ENCODE assay signal across 9 cellular contexts in the genomic region with DNA sequence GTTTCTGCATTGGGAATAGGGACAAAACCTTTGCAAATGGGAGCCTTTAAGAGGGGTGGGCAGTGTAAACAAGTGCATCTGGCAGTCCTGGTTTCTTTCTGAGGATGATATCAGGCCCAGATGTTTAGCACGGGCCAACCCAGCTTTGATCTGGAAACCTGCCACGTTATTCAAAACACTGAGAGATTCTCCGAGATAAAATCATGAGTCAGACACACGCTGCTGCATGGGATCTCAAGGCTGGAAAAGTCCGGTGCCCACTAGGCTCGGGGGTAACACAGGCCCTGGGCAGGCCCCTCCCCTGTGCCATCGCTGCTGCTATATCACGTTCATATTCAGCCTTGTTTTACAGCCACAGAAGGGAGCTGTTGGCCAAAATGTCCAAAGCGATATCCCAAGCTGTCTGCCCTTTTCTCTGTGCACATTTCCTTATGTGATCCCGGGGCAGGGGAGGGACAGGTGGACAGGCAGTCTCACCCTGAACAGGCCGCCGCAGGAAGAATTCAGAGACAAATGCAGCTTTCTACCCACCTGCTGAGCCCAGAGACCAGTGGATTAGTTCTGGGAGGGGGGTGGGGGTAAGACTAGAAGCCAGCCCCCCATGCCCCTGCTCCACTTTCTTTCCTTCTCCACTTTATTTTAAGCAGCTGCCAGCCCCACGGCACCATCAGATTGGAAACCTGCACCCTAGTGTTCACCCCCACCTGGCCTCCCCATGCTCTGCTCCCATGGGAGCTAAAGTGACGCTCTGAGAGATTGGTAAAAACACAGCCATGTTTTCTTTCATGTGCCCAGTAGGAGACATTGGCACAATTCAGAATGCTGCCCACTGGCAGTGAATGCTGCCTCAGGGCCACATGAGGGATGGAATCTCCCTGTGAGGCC.
A peak's percentile ranks its signal among the peaks of the same experiment; 100 is the strongest.
DNase-seq lines count a peak whose midpoint lies in the region; ATAC-seq and TF ChIP-seq lines count a peak whose summit lies in the region.
"Had no signal": no experiment of that assay in that cellular context is flagged by ENCODE, and none has a peak within 500 bp of the region (broad histone marks: within the 10 kb centered on the region; RNA-seq: fewer than 3 reads in every experiment).

No MANE protein-coding gene starts in this region.

- peaks cover 5% of the 10 kb centered on the region for H3K27me3 Mint-ChIP-seq in neural crest cell (ENCODE audit: low read depth)

- in situ Hi-C loops in KBM-7 (cut with MboI; ENCODE audit: low pct_unique_long_range_greater_than_20kb, low sequenced_read_pairs), result no loop called here

- no peaks in the 10 kb centered on the region for H3K9me3 ChIP-seq in NT2/D1 (ENCODE audit: insufficient read depth, low read length)

- no peaks in the 10 kb centered on the region for H3K27me3 ChIP-seq in NT2/D1 (ENCODE audit: insufficient read depth, insufficient read length)

- TF ChIP-seq POLR2A in erythroblast (IDR thresholded peaks at IDR 0.05; ENCODE audit: low read length), result no peak

- no peaks in the 10 kb centered on the region for H3K4me1 Mint-ChIP-seq in neural crest cell

- no peaks in the 10 kb centered on the region for H3K9me3 Mint-ChIP-seq in neural crest cell

- DNase-seq in COR-L47 (lab: John Stamatoyannopoulos, UW) (peak; percentile 11), NT2/D1 (ENCODE audit: low read depth, low spot score) (no peak), erythroblast (lab: John Stamatoyannopoulos, UW) (peak; percentile 76 to 87), neural crest cell (ENCODE audit: low read depth, low spot score) (no peak), KBM-7 (no peak)
- DNase-seq in NK-92 treated with Interleukin-12 subunit alpha and Interleukin-12 subunit beta, amount 100 ng/mL, for 24 hours (lab: John Stamatoyannopoulos, UW), result no peak

- no peak overlapping the region for H3K4me3 Mint-ChIP-seq in neural crest cell

- H3K36me3 ChIP-seq in NT2/D1 (ENCODE audit: insufficient read depth, insufficient read length, low read length), result no peaks in the 10 kb centered on the region

- H3K36me3 Mint-ChIP-seq in neural crest cell (ENCODE audit: low read depth), result no peaks in the 10 kb centered on the region

- ATAC-seq in HG02798 (IDR thresholded peaks at IDR 0.05; ENCODE audit: poor library complexity, unreplicated experiment), result no peak
- no peak for ATAC-seq in GM21367 (IDR thresholded peaks at IDR 0.05; ENCODE audit: unreplicated experiment)
- ATAC-seq: GM12878 had no signal

- H3K27ac Mint-ChIP-seq in neural crest cell (ENCODE audit: unreplicated experiment), result peak overlapping the region; percentile 57

- TF ChIP-seq CTCF in neural crest cell (conservative IDR thresholded peaks at IDR 0.05), result no peak

- peaks cover 5% of the 10 kb centered on the region for H3K4me1 ChIP-seq in NT2/D1 (ENCODE audit: insufficient read depth, insufficient read length)

- H3K4me3 ChIP-seq in NT2/D1 (ENCODE audit: insufficient read length, low read depth), result no peak overlapping the region
- H3K4me3 ChIP-seq: GM12878 had no signal

- H3K9ac ChIP-seq in NT2/D1 (ENCODE audit: insufficient read length, low read depth), result peak overlapping the region; percentile 4

Comparison
In these comparisons a context has a peak if more than half of its experiments do, and no peak if none do; other contexts are left out.
1. DNase-seq: peak in COR-L47 (single experiment) and erythroblast (2 of 2); none in NT2/D1 (single experiment), neural crest cell (single experiment), KBM-7 (single experiment) and NK-92 treated with Interleukin-12 subunit alpha and Interleukin-12 subunit beta, amount 100 ng/mL, for 24 hours (single experiment).